In genomic region chr7:38950309-38950708, GRCh38 we compare ENCODE assay signal across 30 cellular contexts. TPM values are rescaled to one million over a fixed set of nuclear protein-coding genes. Genes with fewer than 3 reads are reported as not detected.
DNase-seq lines count a peak whose midpoint lies in the region; ATAC-seq, FAIRE-seq and TF ChIP-seq lines count a peak whose summit lies in the region.
"Had no signal": no experiment of that assay in that cellular context is flagged by ENCODE, and none has a peak within 500 bp of the region (broad histone marks: within the 10 kb centered on the region; RNA-seq: fewer than 3 reads in every experiment).

No MANE protein-coding gene starts in this region.

- no peak overlapping the region for H4K8ac ChIP-seq in IMR-90 (ENCODE audit: low read depth in 2 of 2, low read length in 2 of 2)

- H2AFZ ChIP-seq in IMR-90 (replicated peaks; ENCODE audit: low read length, poor library complexity) (no peak overlapping the region), SK-N-SH (ENCODE audit: low read depth) (no peak overlapping the region)
- H2AFZ ChIP-seq: parathyroid adenoma had no signal

- H3K36me3 ChIP-seq in IMR-90 (ENCODE audit: control insufficient read depth, insufficient read depth, low read length) (no peaks in the 10 kb centered on the region), SK-N-SH (replicated peaks in 1 of 2; ENCODE audit: control insufficient read depth in 1 of 2, insufficient read depth in 2 of 2, low read length in 1 of 2) (no peaks in the 10 kb centered on the region), A673 (ENCODE audit: insufficient read depth, low read length, poor library complexity, severe bottlenecking) (no peaks in the 10 kb centered on the region)
- H3K36me3 ChIP-seq: BLaER1 had no signal

- H3K18ac ChIP-seq in IMR-90 (ENCODE audit: low read depth, low read length) = no peak overlapping the region

- no peak overlapping the region for H3K14ac ChIP-seq in IMR-90 (replicated peaks; ENCODE audit: low read depth, low read length)

- no peak overlapping the region for H4K5ac ChIP-seq in IMR-90 (ENCODE audit: low read depth, low read length)

- CTCF ChIA-PET in IMR-90 (lab: Yijun Ruan, JAX) (interaction anchor here (0.6 kb wide), 1 partner anchor 302 kb away, joined by 3 read pairs; no protein-coding TSS in a partner anchor), SK-N-SH (lab: Yijun Ruan, JAX) (no interaction called here), A673 (lab: Charles Lee) (no interaction called here)

- H4K20me1 ChIP-seq in IMR-90 (ENCODE audit: insufficient read depth, low read length) (no peaks in the 10 kb centered on the region), SK-N-SH (ENCODE audit: insufficient read depth) (no peaks in the 10 kb centered on the region)
- H4K20me1 ChIP-seq: BLaER1 had no signal

- in situ Hi-C loops in IMR-90 (cut with MboI; ENCODE audit: low sequenced_read_pairs) = no loop called here

- no peaks in the 10 kb centered on the region for H3K9me2 ChIP-seq in SK-N-SH

- H3K27me3 ChIP-seq in IMR-90 (ENCODE audit: control insufficient read depth, insufficient read depth, low read length) (no peaks in the 10 kb centered on the region), SK-N-SH (ENCODE audit: insufficient read depth) (peaks cover 1% of the 10 kb centered on the region; the same call in 1 of the 2 replicates), A673 (replicated peaks; ENCODE audit: insufficient read depth, low read depth, low read length, poor library complexity) (no peaks in the 10 kb centered on the region)
- H3K27me3 ChIP-seq: BLaER1 had no signal

- H3K4me1 ChIP-seq in IMR-90 (ENCODE audit: control insufficient read depth, insufficient read depth, low read length) = no peaks in the 10 kb centered on the region
- H3K4me1 ChIP-seq in SK-N-SH (ENCODE audit: control insufficient read depth in 1 of 2, insufficient read depth in 2 of 2, low read depth in 1 of 2, low read length in 1 of 2) = no peaks in the 10 kb centered on the region
- no peaks in the 10 kb centered on the region for H3K4me1 ChIP-seq in A673 (ENCODE audit: insufficient read depth, low read length, poor library complexity, severe bottlenecking)
- H3K4me1 ChIP-seq: parathyroid adenoma had no signal

- no peak overlapping the region for H2BK20ac ChIP-seq in IMR-90 (ENCODE audit: low read depth, low read length)

- no peaks in the 10 kb centered on the region for H3K9me3 ChIP-seq in IMR-90 (ENCODE audit: control insufficient read depth, insufficient read depth, low read length)
- H3K9me3 ChIP-seq in SK-N-SH = no peaks in the 10 kb centered on the region
- H3K9me3 ChIP-seq in A673 (ENCODE audit: low read depth, low read length, poor library complexity, severe bottlenecking) = no peaks in the 10 kb centered on the region

- TF ChIP-seq EP300 in SK-N-SH (IDR thresholded peaks at IDR 0.05; ENCODE audit: borderline replicate concordance in 1 of 2, low read depth in 1 of 2, low read length in 1 of 2) = no peak

- H3K9me1 ChIP-seq in IMR-90 (ENCODE audit: insufficient read depth, low read length) = no peaks in the 10 kb centered on the region

- H2AK9ac ChIP-seq in IMR-90 (replicated peaks; ENCODE audit: low read depth, low read length, poor library complexity) = no peak overlapping the region

- WGBS in IMR-90 (ENCODE audit: extremely low coverage in 2 of 2, insufficient read length in 1 of 2), 2 experiments = no CpG with 5 or more reads among the region's 1 CpG
- WGBS in SK-N-SH (ENCODE audit: low lambda C conversion rate) = 14% methylated on average over 1 of the region's 1 CpG

- H3K4me3 ChIP-seq in IMR-90 (ENCODE audit: insufficient read depth, low read depth, low read length) = no peak overlapping the region
- no peak overlapping the region for H3K4me3 ChIP-seq in SK-N-SH (ENCODE audit: low read depth in 2 of 2, low read length in 1 of 2)
- H3K4me3 ChIP-seq in A673 (ENCODE audit: low read depth, low read length, poor library complexity, severe bottlenecking) = no peak overlapping the region
- H3K4me3 ChIP-seq: BLaER1 had no signal

- H2BK5ac ChIP-seq in IMR-90 (ENCODE audit: low read depth, low read length, poor library complexity, severe bottlenecking) = no peak overlapping the region

- H3K79me2 ChIP-seq in SK-N-SH (ENCODE audit: insufficient read depth) = no peaks in the 10 kb centered on the region
- H3K79me2 ChIP-seq: parathyroid adenoma had no signal

- H2BK15ac ChIP-seq in IMR-90 (ENCODE audit: low read depth, low read length) = no peak overlapping the region

- no peak overlapping the region for H4K91ac ChIP-seq in IMR-90 (ENCODE audit: insufficient read depth, low read depth, low read length)

- TF ChIP-seq RAD21 in IMR-90 (IDR thresholded peaks at IDR 0.05; ENCODE audit: low read length) (no peak), SK-N-SH (IDR thresholded peaks at IDR 0.05; ENCODE audit: low read length) (no peak)

- no peak overlapping the region for H3K27ac ChIP-seq in IMR-90 (ENCODE audit: insufficient read depth, low read length)
- H3K27ac ChIP-seq in SK-N-SH (ENCODE audit: low read depth in 2 of 2, low read length in 1 of 2) = no peak overlapping the region
- H3K27ac ChIP-seq in A673 (ENCODE audit: low read depth, low read length, poor library complexity, severe bottlenecking) = no peak overlapping the region
- H3K27ac ChIP-seq: BLaER1, parathyroid adenoma had no signal

- no peak for TF ChIP-seq POLR2A in IMR-90 (IDR thresholded peaks at IDR 0.05; ENCODE audit: low read depth, low read length)

- no peak for ATAC-seq in IMR-90 (ENCODE audit: low read depth)
- ATAC-seq: activated CD8-positive, alpha-beta T cell treated with anti-CD3 and anti-CD28 coated beads, Interleukin-2, amount 10 ng/mL, durations not matched to agents 7 days and 5 days; activated T-helper 17 cell treated with anti-CD3 and anti-CD28 coated beads, Interleukin-2, amount 50 U/mL, for 72 hours; Panc1 had no signal

- no peak overlapping the region for H2AK5ac ChIP-seq in IMR-90 (ENCODE audit: low read depth, low read length)

- TF ChIP-seq CTCF in IMR-90 (conservative IDR thresholded peaks at IDR 0.05; ENCODE audit: low read depth, low read length) (no peak), SK-N-SH (IDR thresholded peaks at IDR 0.05) (no peak), A673 (conservative IDR thresholded peaks at IDR 0.05; ENCODE audit: low read depth, low read length) (no peak)

- intact Hi-C loops in IMR-90 (cut with micrococcal nuclease) (no loop called here), A673 (cut with micrococcal nuclease; ENCODE audit: unreplicated experiment) (no loop called here)

- BruUV-seq in IMR-90 (replicated peaks; lab: Mats Ljungman, UMichigan) (no TSS peak), A673 (replicated peaks; lab: Mats Ljungman, UMichigan) (no TSS peak)

- POLR2A ChIA-PET in IMR-90 (lab: Charles Lee; ENCODE audit: unreplicated experiment) = no interaction called here
- POLR2A ChIA-PET in SK-N-SH (lab: Yijun Ruan, JAX) = no interaction called here
- POLR2A ChIA-PET in A673 (lab: Charles Lee; ENCODE audit: low non-redundant PET) = no interaction called here

- no peak overlapping the region for H3K9ac ChIP-seq in IMR-90 (ENCODE audit: low read depth, low read length)
- no peak overlapping the region for H3K9ac ChIP-seq in SK-N-SH
- H3K9ac ChIP-seq: BLaER1, parathyroid adenoma had no signal

- no peak overlapping the region for H2BK120ac ChIP-seq in IMR-90 (ENCODE audit: low read depth, low read length)

- no peak for FAIRE-seq in HTR-8/SVneo (lab: Jason Lieb, UNC)
- FAIRE-seq: endothelial cell of umbilical vein, GM12891, small intestine had no signal

- no peak overlapping the region for H3K4ac ChIP-seq in IMR-90 (ENCODE audit: low read depth, low read length)

- no peaks in the 10 kb centered on the region for H3K79me1 ChIP-seq in IMR-90 (ENCODE audit: low read depth in 1 of 2, low read length in 2 of 2)

- no peak overlapping the region for H3K4me2 ChIP-seq in IMR-90 (ENCODE audit: low read depth, low read length)
- no peak overlapping the region for H3K4me2 ChIP-seq in SK-N-SH
- H3K4me2 ChIP-seq: BLaER1 had no signal

- no peak overlapping the region for H3K23ac ChIP-seq in IMR-90 (ENCODE audit: low read depth, low read length)

- H3F3A ChIP-seq in SK-N-SH (replicated peaks; ENCODE audit: insufficient read depth) = no peaks in the 10 kb centered on the region

- no peak overlapping the region for H3K56ac ChIP-seq in IMR-90 (ENCODE audit: extremely low read depth, insufficient read depth, low read length)

- dilution Hi-C loops in IMR-90 (cut with HindIII; ENCODE audit: low sequenced_read_pairs, unreplicated experiment) = no loop called here

- DNase-seq in DMS53 (lab: John Stamatoyannopoulos, UW) (peak; percentile 54), IMR-90 (peak; percentile 28), RPMI7951 (ENCODE audit: low read depth) (peak; percentile 38), fibroblast of gingiva (ENCODE audit: low read depth) (peak; percentile 18), SK-N-SH (no peak), glomerular visceral epithelial cell (ENCODE audit: extremely low spot score) (no peak), A673 (ENCODE audit: low spot score) (no peak), HTR-8/SVneo (ENCODE audit: insufficient read length, low spot score) (no peak)
- DNase-seq: activated CD8-positive, alpha-beta T cell treated with anti-CD3 and anti-CD28 coated beads, Interleukin-2, amount 10 ng/mL, durations not matched to agents 7 days and 5 days; activated naive CD4-positive, alpha-beta T cell treated with anti-CD3 and anti-CD28 coated beads, Interleukin-2, amount 10 ng/mL, durations not matched to agents 7 days and 5 days; amniotic stem cell; COR-L47; EL; HCEC 1CT; islet precursor cell; NCI-H1105 treated with DMSO at 0.1 percent for 48 hours; NCI-H187 treated with DMSO at 0.1 percent for 48 hours; NCI-H2171 treated with DMSO at 0.1 percent for 48 hours; NCI-H524; small intestine; stimulated activated naive CD4-positive, alpha-beta T cell had no signal

TF ChIP-seq in SK-N-SH, 30 proteins besides CTCF, POLR2A, EP300 and RAD21 (continues in another document):
- TF ChIP-seq MEF2A (IDR thresholded peaks at IDR 0.05; ENCODE audit: borderline replicate concordance, low read depth) = no peak

RNA-seq across cellular contexts. Expression of gene POU6F2, which starts 27.4 kb away (rescaled TPM):
- not detected in 2 replicates for total RNA-seq in IMR-90 (2012; rRNA removed)
- polyA plus RNA-seq in IMR-90 (2012; rRNA removed) = not detected in 2 replicates
- polyA plus RNA-seq in IMR-90 (2012; cell fraction: cytosol; rRNA removed) = not detected in 2 replicates
- not detected in 2 replicates for polyA plus RNA-seq in IMR-90 (2012; cell fraction: nucleus; rRNA removed; ENCODE audit: low replicate concordance)
- total RNA-seq in RPMI7951 (2014; rRNA removed; shearing (Covaris generic)) = not detected in 2 replicates
- polyA plus RNA-seq in SK-N-SH (2012; rRNA removed) = under 0.01 TPM in 1 of 2 replicates, not detected in the other
- polyA plus RNA-seq in SK-N-SH (2012; cell fraction: cytosol; rRNA removed) = not detected in 2 replicates
- polyA plus RNA-seq in SK-N-SH (2012; cell fraction: nucleus; rRNA removed) = not detected in 2 replicates
- total RNA-seq in A673 (2021) = not detected in 2 replicates
- total RNA-seq: activated CD8-positive, alpha-beta T cell treated with anti-CD3 and anti-CD28 coated beads, Interleukin-2, amount 10 ng/mL, durations not matched to agents 7 days and 5 days; glomerular endothelial cell had no signal
- polyA plus RNA-seq: AG04450, endothelial cell of umbilical vein, IgD-negative memory B cell, small intestine had no signal

RNA-seq across cellular contexts. Expression of gene VPS41, which starts 41.3 kb away (rescaled TPM):
- total RNA-seq in IMR-90 (2012; rRNA removed) (28.0 and 51.9 TPM in 2 replicates), A673 (2021) (45.8 and 55.3 TPM in 2 replicates)
- polyA plus RNA-seq in IMR-90 (2012; rRNA removed) (11.4 and 16.0 TPM in 2 replicates), SK-N-SH (2012; rRNA removed) (20.4 and 28.7 TPM in 2 replicates)
- 3.6 TPM in 2 replicates for polyA plus RNA-seq in IMR-90 (2012; cell fraction: cytosol; rRNA removed)
- polyA plus RNA-seq in IMR-90 (2012; cell fraction: nucleus; rRNA removed; ENCODE audit: low replicate concordance) = 6.2 and 30.2 TPM in 2 replicates
- total RNA-seq in RPMI7951 (2014; rRNA removed; shearing (Covaris generic)) = 27.2 and 47.6 TPM in 2 replicates
- 24.6 and 34.7 TPM in 2 replicates for polyA plus RNA-seq in SK-N-SH (2012; cell fraction: cytosol; rRNA removed)
- 29.1 and 57.6 TPM in 2 replicates for polyA plus RNA-seq in SK-N-SH (2012; cell fraction: nucleus; rRNA removed)

Comparison
In these comparisons a context has a peak if more than half of its experiments do, and no peak if none do; other contexts are left out.
1. DNase-seq: peak in DMS53 (single experiment), IMR-90 (single experiment), RPMI7951 (single experiment) and fibroblast of gingiva (single experiment); none in SK-N-SH (single experiment), glomerular visceral epithelial cell (single experiment), A673 (single experiment) and HTR-8/SVneo (single experiment).